Comparison of ENCODE assay signal across 10 cellular contexts in the genomic region with DNA sequence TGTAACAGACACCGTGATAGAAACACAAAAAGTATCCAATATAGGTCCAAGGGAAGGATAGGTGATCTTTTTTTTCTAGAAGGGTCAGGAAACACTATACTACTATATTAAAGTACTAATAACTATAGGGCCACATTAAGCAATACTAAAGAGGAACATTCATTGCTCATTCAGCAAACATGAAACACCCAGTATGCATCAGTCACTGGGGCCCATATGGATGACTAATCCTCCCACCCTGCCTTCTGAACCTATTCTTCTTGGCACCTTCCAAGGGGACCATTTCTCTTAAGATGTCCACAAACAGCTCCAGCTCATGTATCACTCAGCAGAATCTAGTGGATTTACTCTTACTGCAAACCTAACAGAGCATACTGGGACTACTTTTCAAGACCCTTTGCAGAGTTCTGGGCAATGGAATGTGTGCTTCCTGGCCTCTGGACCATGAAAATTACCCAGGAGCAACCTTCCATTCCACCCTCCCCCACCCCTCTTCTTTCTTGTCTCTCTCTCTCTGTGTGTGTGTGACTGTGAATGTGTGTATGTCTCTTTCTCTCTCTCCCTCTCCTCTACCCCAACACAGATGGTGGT.
DNase-seq lines count a peak whose midpoint lies in the region; ATAC-seq and TF ChIP-seq lines count a peak whose summit lies in the region.
"Had no signal": no experiment of that assay in that cellular context is flagged by ENCODE, and none has a peak within 500 bp of the region (broad histone marks: within the 10 kb centered on the region; RNA-seq: fewer than 3 reads in every experiment).

No MANE protein-coding gene starts in this region.

- H3K27ac ChIP-seq in brain microvascular endothelial cell = peak overlapping the region; percentile 53
- H3K27ac ChIP-seq: colonic mucosa had no signal

- in situ Hi-C loops in brain microvascular endothelial cell (cut with HindIII; ENCODE audit: low pct_ligation_motif_present, low sequenced_read_pairs) = no loop called here

- ATAC-seq in mucosa of descending colon (peak; percentile 67), HG03097 (IDR thresholded peaks at IDR 0.05; ENCODE audit: low FRiP score, unreplicated experiment) (no peak), GM21515 (IDR thresholded peaks at IDR 0.05; ENCODE audit: unreplicated experiment) (no peak)

- DNase-seq in CD1c-positive myeloid dendritic cell (ENCODE audit: extremely low spot score) = peak; percentile 79
- peak; percentile 89 for DNase-seq in HPDE6-E6E7 (ENCODE audit: extremely low spot score)
- peak; percentile 83 for DNase-seq in brain microvascular endothelial cell
- no peak for DNase-seq in mucosa of descending colon
- DNase-seq in NCI-H1930 (lab: John Stamatoyannopoulos, UW) = no peak
- no peak for DNase-seq in NCI-H2107 treated with DMSO at 0.1 percent for 48 hours (lab: John Stamatoyannopoulos, UW; ENCODE audit: unreplicated experiment)
- DNase-seq: colonic mucosa, NCI-H2227 treated with DMSO at 0.1 percent for 48 hours had no signal

- H3K4me3 ChIP-seq in brain microvascular endothelial cell (ENCODE audit: low read depth, low read length) (no peak overlapping the region), mucosa of descending colon (no peak overlapping the region)
- H3K4me3 ChIP-seq: colonic mucosa had no signal

- H3K9me3 ChIP-seq in mucosa of descending colon = no peaks in the 10 kb centered on the region
- H3K9me3 ChIP-seq: colonic mucosa had no signal

- no peaks in the 10 kb centered on the region for H3K27me3 ChIP-seq in brain microvascular endothelial cell (replicated peaks)
- H3K27me3 ChIP-seq: colonic mucosa had no signal

- TF ChIP-seq CTCF in brain microvascular endothelial cell (IDR thresholded peaks at IDR 0.05; ENCODE audit: low read depth, low read length, missing control alignments) (no peak), mucosa of descending colon (IDR thresholded peaks at IDR 0.05) (no peak)

- no peaks in the 10 kb centered on the region for H3K4me1 ChIP-seq in mucosa of descending colon (ENCODE audit: low read depth)

- H3K36me3 ChIP-seq in brain microvascular endothelial cell (replicated peaks) = no peaks in the 10 kb centered on the region
- no peaks in the 10 kb centered on the region for H3K36me3 ChIP-seq in mucosa of descending colon (ENCODE audit: low read depth)
- H3K36me3 ChIP-seq: colonic mucosa had no signal

- intact Hi-C loops in mucosa of descending colon (cut with DNase I, micrococcal nuclease) = no loop called here

Comparison
In these comparisons a context has a peak if more than half of its experiments do, and no peak if none do; other contexts are left out.
1. DNase-seq: peak in CD1c-positive myeloid dendritic cell (single experiment), HPDE6-E6E7 (single experiment) and brain microvascular endothelial cell (single experiment); none in mucosa of descending colon (0 of 3), NCI-H1930 (0 of 2) and NCI-H2107 treated with DMSO at 0.1 percent for 48 hours (single experiment).